In genomic region chr12:120109570-120110267, GRCh38 we compare ENCODE assay signal across 16 cellular contexts. TPM values are rescaled to one million over a fixed set of nuclear protein-coding genes. Genes with fewer than 3 reads are reported as not detected.
A peak's percentile ranks its signal among the peaks of the same experiment; 100 is the strongest.
DNase-seq lines count a peak whose midpoint lies in the region; ATAC-seq and TF ChIP-seq lines count a peak whose summit lies in the region.
"Had no signal": no experiment of that assay in that cellular context is flagged by ENCODE, and none has a peak within 500 bp of the region (broad histone marks: within the 10 kb centered on the region; RNA-seq: fewer than 3 reads in every experiment).

No MANE protein-coding gene starts in this region.

- no peaks in the 10 kb centered on the region for H3F3A ChIP-seq in OCI-LY1 (ENCODE audit: insufficient read depth, low read length)

- H3K4me3 Mint-ChIP-seq in activated CD4-positive, alpha-beta memory T cell treated with anti-CD3 and anti-CD28 coated beads, Interleukin-2, amount 10 ng/mL, durations not matched to agents 7 days and 5 days = no peak overlapping the region
- H3K4me3 Mint-ChIP-seq in activated CD4-positive, alpha-beta memory T cell treated with anti-CD3 and anti-CD28 coated beads for 36 hours = no peak overlapping the region
- peak overlapping the region; percentile 77 to 83 for H3K4me3 Mint-ChIP-seq in effector memory CD8-positive, alpha-beta T cell

- CTCF ChIA-PET in activated CD4-positive, alpha-beta memory T cell treated with anti-CD3 and anti-CD28 coated beads, Interleukin-2, amount 10 ng/mL, durations not matched to agents 7 days and 5 days (lab: Charles Lee) = interaction anchor here (0.7 to 1.5 kb wide), 7 partner anchors 10 to 157 kb away, joined by 3 to 9 read pairs (median 3); no protein-coding TSS in a partner anchor
- CTCF ChIA-PET in activated CD4-positive, alpha-beta memory T cell treated with anti-CD3 and anti-CD28 coated beads for 36 hours (lab: Charles Lee) = interaction anchor here (1.7 kb wide), 1 partner anchor 23 kb away, joined by 7 read pairs; no protein-coding TSS in a partner anchor

- no peak for TF ChIP-seq POLR2A in spleen (IDR thresholded peaks at IDR 0.05)

- H3K27me3 ChIP-seq in OCI-LY1 (ENCODE audit: insufficient read depth, low read length) (no peaks in the 10 kb centered on the region), spleen (replicated peaks in 1 of 7) (no peaks in the 10 kb centered on the region)

- H3K9ac ChIP-seq in OCI-LY1 (ENCODE audit: low read length) = no peak overlapping the region
- H3K9ac ChIP-seq: parathyroid adenoma had no signal

- H3K27me3 Mint-ChIP-seq in activated CD4-positive, alpha-beta memory T cell treated with anti-CD3 and anti-CD28 coated beads, Interleukin-2, amount 10 ng/mL, durations not matched to agents 7 days and 5 days = no peaks in the 10 kb centered on the region
- no peaks in the 10 kb centered on the region for H3K27me3 Mint-ChIP-seq in activated CD4-positive, alpha-beta memory T cell treated with anti-CD3 and anti-CD28 coated beads for 36 hours
- no peaks in the 10 kb centered on the region for H3K27me3 Mint-ChIP-seq in effector memory CD8-positive, alpha-beta T cell

- H2AFZ ChIP-seq in OCI-LY1 (ENCODE audit: low read length) = no peak overlapping the region
- H2AFZ ChIP-seq: parathyroid adenoma, PC-9 had no signal

- H3K9me3 ChIP-seq in OCI-LY1 (ENCODE audit: low read length) (no peaks in the 10 kb centered on the region), spleen (no peaks in the 10 kb centered on the region)

- H3K4me1 Mint-ChIP-seq in activated CD4-positive, alpha-beta memory T cell treated with anti-CD3 and anti-CD28 coated beads, Interleukin-2, amount 10 ng/mL, durations not matched to agents 7 days and 5 days = peaks cover 72% of the 10 kb centered on the region
- H3K4me1 Mint-ChIP-seq in activated CD4-positive, alpha-beta memory T cell treated with anti-CD3 and anti-CD28 coated beads for 36 hours (ENCODE audit: low read depth) = peaks cover 58% of the 10 kb centered on the region
- H3K4me1 Mint-ChIP-seq in effector memory CD8-positive, alpha-beta T cell (ENCODE audit: low read depth in 2 of 2) = peaks cover 56 to 65% of the 10 kb centered on the region in 2 donors

- H3K36me3 Mint-ChIP-seq in activated CD4-positive, alpha-beta memory T cell treated with anti-CD3 and anti-CD28 coated beads, Interleukin-2, amount 10 ng/mL, durations not matched to agents 7 days and 5 days (ENCODE audit: low read depth) = peaks cover 65% of the 10 kb centered on the region
- peaks cover 35% of the 10 kb centered on the region for H3K36me3 Mint-ChIP-seq in activated CD4-positive, alpha-beta memory T cell treated with anti-CD3 and anti-CD28 coated beads for 36 hours
- peaks cover 63% of the 10 kb centered on the region for H3K36me3 Mint-ChIP-seq in effector memory CD8-positive, alpha-beta T cell (ENCODE audit: insufficient read depth)

- no peaks in the 10 kb centered on the region for H4K20me1 ChIP-seq in OCI-LY1 (ENCODE audit: insufficient read depth, low read length)

- no peak overlapping the region for H3K4me2 ChIP-seq in OCI-LY1 (ENCODE audit: low read length)
- H3K4me2 ChIP-seq: PC-9, smooth muscle cell had no signal

- H3K79me2 ChIP-seq in OCI-LY1 (ENCODE audit: insufficient read depth, low read length) = peaks cover 60% of the 10 kb centered on the region

- H3K4me1 ChIP-seq in OCI-LY1 (ENCODE audit: insufficient read depth, low read length, severe bottlenecking) (peaks cover 33% of the 10 kb centered on the region), spleen (peaks cover 29 to 84% (median 64%) of the 10 kb centered on the region in 6 donors)
- H3K4me1 ChIP-seq: parathyroid adenoma had no signal

- H3K27ac ChIP-seq in OCI-LY1 (ENCODE audit: low read depth, low read length, poor library complexity, severe bottlenecking) (peak overlapping the region; percentile 85), spleen (peak overlapping the region in 6 of 8 donors; percentile 46 to 86 (median 79))
- H3K27ac ChIP-seq: parathyroid adenoma, PC-9 had no signal

- H3K9me3 Mint-ChIP-seq in activated CD4-positive, alpha-beta memory T cell treated with anti-CD3 and anti-CD28 coated beads, Interleukin-2, amount 10 ng/mL, durations not matched to agents 7 days and 5 days = no peaks in the 10 kb centered on the region
- H3K9me3 Mint-ChIP-seq in activated CD4-positive, alpha-beta memory T cell treated with anti-CD3 and anti-CD28 coated beads for 36 hours = no peaks in the 10 kb centered on the region
- H3K9me3 Mint-ChIP-seq in effector memory CD8-positive, alpha-beta T cell = no peaks in the 10 kb centered on the region

- WGBS in spleen, 5 donors = 85 to 90% (median 89%) methylated on average over 10 of the region's 10 CpGs

- DNase-seq in activated CD4-positive, alpha-beta memory T cell treated with anti-CD3 and anti-CD28 coated beads, Interleukin-2, amount 10 ng/mL, durations not matched to agents 7 days and 5 days = no peak
- DNase-seq in activated CD4-positive, alpha-beta memory T cell treated with anti-CD3 and anti-CD28 coated beads for 36 hours = no peak
- DNase-seq in effector memory CD8-positive, alpha-beta T cell = no peak
- DNase-seq in spleen = no peak
- no peak for DNase-seq in GM19240 (ENCODE audit: insufficient read length, low spot score)
- DNase-seq in NCI-H1417 treated with DMSO at 0.1 percent for 48 hours (lab: John Stamatoyannopoulos, UW) = no peak
- DNase-seq: aorta, DMS 273 treated with DMSO at 0.1 percent for 48 hours, mesenchymal stem cell, NCI-H1092, NCI-H446, PC-9 had no signal

- peak overlapping the region; percentile 91 for H3K27ac Mint-ChIP-seq in activated CD4-positive, alpha-beta memory T cell treated with anti-CD3 and anti-CD28 coated beads, Interleukin-2, amount 10 ng/mL, durations not matched to agents 7 days and 5 days
- H3K27ac Mint-ChIP-seq in activated CD4-positive, alpha-beta memory T cell treated with anti-CD3 and anti-CD28 coated beads for 36 hours = no peak overlapping the region
- H3K27ac Mint-ChIP-seq in effector memory CD8-positive, alpha-beta T cell = peak overlapping the region in 1 of 2 donors; percentile 88

- no peak for TF ChIP-seq CTCF in OCI-LY1 (IDR thresholded peaks at IDR 0.05; ENCODE audit: low read length)
- no peak for TF ChIP-seq CTCF in spleen (IDR thresholded peaks at IDR 0.05 in 8 of 11, conservative IDR thresholded peaks at IDR 0.05 in 3 of 11)

- ATAC-seq in effector memory CD8-positive, alpha-beta T cell (replicated peaks) = no peak
- no peak for ATAC-seq in GM21526 (IDR thresholded peaks at IDR 0.05; ENCODE audit: low FRiP score, unreplicated experiment)

- intact Hi-C loops in activated CD4-positive, alpha-beta memory T cell treated with anti-CD3 and anti-CD28 coated beads for 36 hours (cut with micrococcal nuclease) = no loop called here
- intact Hi-C loops in spleen (cut with DNase I; ENCODE audit: low total_unique reads) = no loop called here

- peaks cover 46% of the 10 kb centered on the region for H3K36me3 ChIP-seq in OCI-LY1 (ENCODE audit: insufficient read depth, low read length)
- H3K36me3 ChIP-seq in spleen = peaks cover 0 to 59% (median 25%) of the 10 kb centered on the region in 6 donors

- POLR2A ChIA-PET in activated CD4-positive, alpha-beta memory T cell treated with anti-CD3 and anti-CD28 coated beads, Interleukin-2, amount 10 ng/mL, durations not matched to agents 7 days and 5 days (lab: Charles Lee) = interaction anchor here (1.0 to 3.6 kb wide), 11 partner anchors 9 to 182 kb away, joined by 3 to 26 read pairs (median 5); partner anchors contain the start of genes BICDL1, RNU4-1, RNU4-2 and RPLP0
- POLR2A ChIA-PET in activated CD4-positive, alpha-beta memory T cell treated with anti-CD3 and anti-CD28 coated beads for 36 hours (lab: Charles Lee) = interaction anchor here (0.6 to 1.1 kb wide), 3 partner anchors 13 to 230 kb away, joined by 3 to 4 read pairs (median 3); no protein-coding TSS in a partner anchor

- H3K4me3 ChIP-seq in OCI-LY1 (ENCODE audit: low read depth, low read length, poor library complexity, severe bottlenecking) (no peak overlapping the region), spleen (no peak overlapping the region)
- H3K4me3 ChIP-seq: PC-9, smooth muscle cell had no signal

- no peaks in the 10 kb centered on the region for H3K9me2 ChIP-seq in OCI-LY1 (ENCODE audit: low read depth, low read length)

RNA-seq across cellular contexts. Expression of gene RAB35, which starts 6.8 kb away (rescaled TPM):
- 10 to 100 TPM; 78.5 to 84.0 TPM for total RNA-seq in activated CD4-positive, alpha-beta memory T cell treated with anti-CD3 and anti-CD28 coated beads, Interleukin-2, amount 10 ng/mL, durations not matched to agents 7 days and 5 days
- total RNA-seq in activated CD4-positive, alpha-beta memory T cell treated with anti-CD3 and anti-CD28 coated beads for 36 hours = 10 to 100 TPM; 62.1 to 66.4 TPM
- total RNA-seq in spleen = 10 to 100 TPM; 25.7 to 69.8 (median 58.4) TPM
- polyA plus RNA-seq in spleen = 10 to 100 TPM; 14.8 to 40.1 (median 16.9) TPM

Comparison
In these comparisons a context has a peak if more than half of its experiments do, and no peak if none do; other contexts are left out.
1. H3K4me3 Mint-ChIP-seq: peak in effector memory CD8-positive, alpha-beta T cell (2 of 2); none in activated CD4-positive, alpha-beta memory T cell treated with anti-CD3 and anti-CD28 coated beads, Interleukin-2, amount 10 ng/mL, durations not matched to agents 7 days and 5 days (single experiment) and activated CD4-positive, alpha-beta memory T cell treated with anti-CD3 and anti-CD28 coated beads for 36 hours (single experiment).